22 cellular contexts compared by ENCODE assay signal in genomic region chr16:6483634-6484033, GRCh38.
DNase-seq lines count a peak whose midpoint lies in the region; ATAC-seq, FAIRE-seq and TF ChIP-seq lines count a peak whose summit lies in the region.
"Had no signal": no experiment of that assay in that cellular context is flagged by ENCODE, and none has a peak within 500 bp of the region (broad histone marks: within the 10 kb centered on the region; RNA-seq: fewer than 3 reads in every experiment).

No MANE protein-coding gene starts in this region.

- no peak for TF ChIP-seq POLR2A in thyroid gland (IDR thresholded peaks at IDR 0.05)

- H3K27me3 ChIP-seq in thyroid gland = no peaks in the 10 kb centered on the region

- no peaks in the 10 kb centered on the region for H3K36me3 ChIP-seq in thyroid gland
- H3K36me3 ChIP-seq: tibial nerve had no signal

- no peak for TF ChIP-seq CTCF in thyroid gland (IDR thresholded peaks at IDR 0.05)

- ATAC-seq in left ventricle myocardium superior = no peak
- ATAC-seq: activated CD4-positive, alpha-beta T cell treated with anti-CD3 and anti-CD28 coated beads for 36 hours; HepG2; natural killer cell treated with Interleukin-12 subunit alpha and Interleukin-12 subunit beta and Interleukin-15 and Interleukin-18, amount 100 ng/mL, for 72 hours; right cardiac atrium had no signal

- no peak overlapping the region for H3K27ac ChIP-seq in thyroid gland
- H3K27ac ChIP-seq: SK-N-MC, tibial nerve had no signal

- DNase-seq in NCI-H146 (lab: John Stamatoyannopoulos, UW) (peak; percentile 68), NCI-H146 treated with DMSO at 0.1 percent for 48 hours (lab: John Stamatoyannopoulos, UW; ENCODE audit: unreplicated experiment) (no peak), cerebellar cortex (ENCODE audit: low spot score) (peak; percentile 57), inferior parietal cortex (ENCODE audit: extremely low spot score) (peak; percentile 14), urothelium cell line (ENCODE audit: low spot score) (peak; percentile 60), dermis blood vessel endothelial cell (no peak), left ventricle myocardium superior (no peak), thyroid gland (no peak)
- DNase-seq: activated CD4-positive, alpha-beta T cell treated with anti-CD3 and anti-CD28 coated beads for 36 hours; activated effector memory CD4-positive, alpha-beta T cell treated with Interleukin-2 at 50 U/mL for 16 hours; DMS53; foreskin fibroblast; immature natural killer cell; NCI-H1436 treated with DMSO at 0.1 percent for 48 hours; NCI-H446 treated with DMSO at 0.1 percent for 48 hours; right cardiac atrium; stimulated activated CD4-positive, alpha-beta T cell treated with anti-CD3 and anti-CD28 coated beads, Interleukin-15, amount 100 ng/mL, for 24 hours; stimulated activated naive CD4-positive, alpha-beta T cell had no signal

- intact Hi-C loops in left ventricle myocardium superior (cut with micrococcal nuclease) = no loop called here
- intact Hi-C loops in thyroid gland (cut with DNase I) = no loop called here

- no peaks in the 10 kb centered on the region for H3K4me1 ChIP-seq in thyroid gland

- WGBS in thyroid gland, 2 donors = 2 to 7% methylated on average over 28 of the region's 28 CpGs

- H3K9me3 ChIP-seq in thyroid gland = no peaks in the 10 kb centered on the region
- H3K9me3 ChIP-seq: tibial nerve had no signal

- H3K4me3 ChIP-seq in thyroid gland (replicated peaks in 1 of 3) = no peak overlapping the region
- H3K4me3 ChIP-seq: SK-N-MC had no signal

- FAIRE-seq in urothelium cell line (lab: Jason Lieb, UNC) = no peak
- FAIRE-seq: HepG2 had no signal

Comparison
In these comparisons a context has a peak if more than half of its experiments do, and no peak if none do; other contexts are left out.
1. DNase-seq: peak in NCI-H146 (single experiment), cerebellar cortex (single experiment), inferior parietal cortex (single experiment) and urothelium cell line (single experiment); none in NCI-H146 treated with DMSO at 0.1 percent for 48 hours (single experiment), dermis blood vessel endothelial cell (single experiment), left ventricle myocardium superior (single experiment) and thyroid gland (0 of 2).